In genomic region chr9:28024616-28025147, GRCh38 we compare ENCODE assay signal across 27 cellular contexts.
DNase-seq lines count a peak whose midpoint lies in the region; ATAC-seq and TF ChIP-seq lines count a peak whose summit lies in the region.
"Had no signal": no experiment of that assay in that cellular context is flagged by ENCODE, and none has a peak within 500 bp of the region (broad histone marks: within the 10 kb centered on the region; RNA-seq: fewer than 3 reads in every experiment).

No MANE protein-coding gene starts in this region.

- no peaks in the 10 kb centered on the region for H3K27me3 ChIP-seq in gastroesophageal sphincter
- H3K27me3 ChIP-seq: hepatocyte had no signal

- 24 to 32% methylated on average over 4 of the region's 8 CpGs for WGBS in gastroesophageal sphincter (ENCODE audit: low coverage in 1 of 2), 2 donors

- H3K36me3 Mint-ChIP-seq in activated T-helper 1 cell treated with anti-CD3 and anti-CD28 coated beads, Interleukin-12 subunit alpha, Interleukin-12 subunit beta, Interleukin-2, Interleukin-4 antibody, amounts not matched to agents 30 ng/mL and 10 ng/mL and 1 ng/mL, durations not matched to agents 14 hours and 24 hours and 36 hours (ENCODE audit: low read depth), result no peaks in the 10 kb centered on the region
- H3K36me3 Mint-ChIP-seq: activated naive CD4-positive, alpha-beta T cell treated with anti-CD3 and anti-CD28 coated beads, Interleukin-2, amount 50 U/mL, for 24 hours; CD14-positive monocyte; memory B cell; T-cell had no signal

- TF ChIP-seq EP300 in gastroesophageal sphincter (IDR thresholded peaks at IDR 0.05), result no peak

- no peak overlapping the region for H3K27ac ChIP-seq in gastroesophageal sphincter
- H3K27ac ChIP-seq: coronary artery, hepatocyte, psoas muscle, thoracic aorta had no signal

- H3K4me3 Mint-ChIP-seq in activated T-helper 1 cell treated with anti-CD3 and anti-CD28 coated beads, Interleukin-12 subunit alpha, Interleukin-12 subunit beta, Interleukin-2, Interleukin-4 antibody, amounts not matched to agents 30 ng/mL and 10 ng/mL and 1 ng/mL, durations not matched to agents 14 hours and 24 hours and 36 hours, result no peak overlapping the region
- H3K4me3 Mint-ChIP-seq: activated naive CD4-positive, alpha-beta T cell treated with anti-CD3 and anti-CD28 coated beads, Interleukin-2, amount 50 U/mL, for 24 hours; CD14-positive monocyte; endodermal cell; memory B cell; stimulated activated naive CD8-positive, alpha-beta T cell treated with anti-CD3 and anti-CD28 coated beads, Interleukin-15, Interleukin-2, amounts not matched to agents 100 ng/mL and 50 ng/mL, for 24 hours; T-cell had no signal

- H3K4me3 ChIP-seq in gastroesophageal sphincter, result no peak overlapping the region
- H3K4me3 ChIP-seq: coronary artery, hepatocyte, psoas muscle, thoracic aorta had no signal

- no peaks in the 10 kb centered on the region for H3K9me3 ChIP-seq in gastroesophageal sphincter
- H3K9me3 ChIP-seq: psoas muscle, thoracic aorta had no signal

- intact Hi-C loops in activated T-helper 1 cell treated with anti-CD3 and anti-CD28 coated beads, Interleukin-12 subunit alpha, Interleukin-12 subunit beta, Interleukin-2, Interleukin-4 antibody, amounts not matched to agents 30 ng/mL and 10 ng/mL and 1 ng/mL, durations not matched to agents 14 hours and 24 hours and 36 hours (cut with micrococcal nuclease), result no loop called here

- no peak overlapping the region for H3K27ac Mint-ChIP-seq in activated T-helper 1 cell treated with anti-CD3 and anti-CD28 coated beads, Interleukin-12 subunit alpha, Interleukin-12 subunit beta, Interleukin-2, Interleukin-4 antibody, amounts not matched to agents 30 ng/mL and 10 ng/mL and 1 ng/mL, durations not matched to agents 14 hours and 24 hours and 36 hours
- H3K27ac Mint-ChIP-seq: activated naive CD4-positive, alpha-beta T cell treated with anti-CD3 and anti-CD28 coated beads, Interleukin-2, amount 50 U/mL, for 24 hours; endodermal cell; memory B cell; stimulated activated naive CD8-positive, alpha-beta T cell treated with anti-CD3 and anti-CD28 coated beads, Interleukin-15, Interleukin-2, amounts not matched to agents 100 ng/mL and 50 ng/mL, for 24 hours; T-cell had no signal

- no peaks in the 10 kb centered on the region for H3K4me1 Mint-ChIP-seq in activated T-helper 1 cell treated with anti-CD3 and anti-CD28 coated beads, Interleukin-12 subunit alpha, Interleukin-12 subunit beta, Interleukin-2, Interleukin-4 antibody, amounts not matched to agents 30 ng/mL and 10 ng/mL and 1 ng/mL, durations not matched to agents 14 hours and 24 hours and 36 hours (ENCODE audit: low read depth)
- H3K4me1 Mint-ChIP-seq: activated naive CD4-positive, alpha-beta T cell treated with anti-CD3 and anti-CD28 coated beads, Interleukin-2, amount 50 U/mL, for 24 hours; CD14-positive monocyte; memory B cell; T-cell had no signal

- no peaks in the 10 kb centered on the region for H3K4me1 ChIP-seq in gastroesophageal sphincter
- H3K4me1 ChIP-seq: psoas muscle had no signal

- TF ChIP-seq POLR2A in gastroesophageal sphincter (IDR thresholded peaks at IDR 0.05), result no peak

- no peaks in the 10 kb centered on the region for H3K9me3 Mint-ChIP-seq in activated T-helper 1 cell treated with anti-CD3 and anti-CD28 coated beads, Interleukin-12 subunit alpha, Interleukin-12 subunit beta, Interleukin-2, Interleukin-4 antibody, amounts not matched to agents 30 ng/mL and 10 ng/mL and 1 ng/mL, durations not matched to agents 14 hours and 24 hours and 36 hours
- H3K9me3 Mint-ChIP-seq: endodermal cell had no signal

- ATAC-seq in HG03521 (IDR thresholded peaks at IDR 0.05; ENCODE audit: unreplicated experiment) (no peak), gastroesophageal sphincter (no peak)
- ATAC-seq: esophagus mucosa, HepG2, left colon, psoas muscle, T-cell had no signal

- DNase-seq in NCI-H1105 (lab: John Stamatoyannopoulos, UW) (peak; percentile 83), NCI-H2081 (lab: John Stamatoyannopoulos, UW) (peak; percentile 92 to 98), cerebellum (ENCODE audit: low spot score) (peak; percentile 1), putamen (ENCODE audit: low spot score) (peak; percentile 11), AG20443 (ENCODE audit: low spot score) (no peak)
- no peak for DNase-seq in activated T-helper 1 cell treated with anti-CD3 and anti-CD28 coated beads, Interleukin-12 subunit alpha, Interleukin-12 subunit beta, Interleukin-2, Interleukin-4 antibody, amounts not matched to agents 30 ng/mL and 10 ng/mL and 1 ng/mL, durations not matched to agents 14 hours and 24 hours and 36 hours (ENCODE audit: low spot score)
- DNase-seq: activated CD4-positive, alpha-beta T cell treated with anti-CD3 and anti-CD28 coated beads, Interleukin-2, amount 50 U/mL, for 4 hours; activated CD4-positive, CD25-positive, alpha-beta regulatory T cell; EL; endodermal cell; foreskin melanocyte; Karpas-422; left colon; NCI-H2171; psoas muscle; T-cell had no signal

- no peaks in the 10 kb centered on the region for H3K36me3 ChIP-seq in gastroesophageal sphincter
- H3K36me3 ChIP-seq: thoracic aorta had no signal

- no peak for TF ChIP-seq CTCF in gastroesophageal sphincter (IDR thresholded peaks at IDR 0.05)

- H3K27me3 Mint-ChIP-seq in activated T-helper 1 cell treated with anti-CD3 and anti-CD28 coated beads, Interleukin-12 subunit alpha, Interleukin-12 subunit beta, Interleukin-2, Interleukin-4 antibody, amounts not matched to agents 30 ng/mL and 10 ng/mL and 1 ng/mL, durations not matched to agents 14 hours and 24 hours and 36 hours (ENCODE audit: insufficient read depth), result peaks cover 3% of the 10 kb centered on the region
- H3K27me3 Mint-ChIP-seq: activated naive CD4-positive, alpha-beta T cell treated with anti-CD3 and anti-CD28 coated beads, Interleukin-2, amount 50 U/mL, for 24 hours; memory B cell; stimulated activated naive CD8-positive, alpha-beta T cell treated with anti-CD3 and anti-CD28 coated beads, Interleukin-15, Interleukin-2, amounts not matched to agents 100 ng/mL and 50 ng/mL, for 24 hours; T-cell had no signal

Comparison
In these comparisons a context has a peak if more than half of its experiments do, and no peak if none do; other contexts are left out.
1. DNase-seq: peak in NCI-H1105 (single experiment), NCI-H2081 (2 of 2), cerebellum (single experiment) and putamen (single experiment); none in activated T-helper 1 cell treated with anti-CD3 and anti-CD28 coated beads, Interleukin-12 subunit alpha, Interleukin-12 subunit beta, Interleukin-2, Interleukin-4 antibody, amounts not matched to agents 30 ng/mL and 10 ng/mL and 1 ng/mL, durations not matched to agents 14 hours and 24 hours and 36 hours (single experiment) and AG20443 (single experiment).